8 cellular contexts compared by ENCODE assay signal in the genomic region with DNA sequence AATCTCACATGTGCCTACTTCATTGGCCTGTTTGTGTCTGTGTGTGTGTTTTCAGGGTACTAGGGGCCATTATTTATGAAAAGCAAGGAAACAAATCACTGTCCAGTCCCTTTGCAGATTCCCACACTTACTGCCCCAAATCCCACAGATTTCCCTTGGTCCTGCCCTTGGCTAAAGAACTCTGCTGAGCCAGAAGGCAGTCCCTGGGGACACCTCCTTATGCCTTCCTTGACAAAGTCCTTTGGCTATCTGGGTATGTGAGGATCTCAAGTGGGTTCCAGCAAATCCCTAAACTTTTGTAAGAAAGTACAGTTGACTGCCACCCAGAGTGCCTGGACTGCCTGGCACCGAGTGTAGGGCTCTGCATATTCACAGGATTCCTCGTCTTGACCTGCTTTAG.
A peak's percentile ranks its signal among the peaks of the same experiment; 100 is the strongest.
DNase-seq lines count a peak whose midpoint lies in the region; ATAC-seq and TF ChIP-seq lines count a peak whose summit lies in the region.

No MANE protein-coding gene starts in this region.

- peak overlapping the region; percentile 39 for H2BK15ac ChIP-seq in mesenchymal stem cell (ENCODE audit: low read depth, poor library complexity, severe bottlenecking)

- H3K4me1 Mint-ChIP-seq in activated naive CD4-positive, alpha-beta T cell treated with anti-CD3 and anti-CD28 coated beads for 36 hours (ENCODE audit: low read depth), result peaks cover 13% of the 10 kb centered on the region

- H3K27ac ChIP-seq in breast epithelium (peak overlapping the region; percentile 83 to 96), mesenchymal stem cell (ENCODE audit: low read length, poor library complexity, severe bottlenecking) (peak overlapping the region; percentile 51), upper lobe of right lung (peak overlapping the region; percentile 89)

- H2BK5ac ChIP-seq in mesenchymal stem cell (ENCODE audit: low read depth, low read length, poor library complexity, severe bottlenecking), result no peak overlapping the region

- H3K4me2 ChIP-seq in mesenchymal stem cell (ENCODE audit: low read length, poor library complexity, severe bottlenecking), result peak overlapping the region; percentile 62

- 5% methylated on average over 2 of the region's 2 CpGs for WGBS in mesenchymal stem cell

- peak overlapping the region; percentile 84 for H3K9ac ChIP-seq in mesenchymal stem cell (ENCODE audit: low read length)

- H3K27ac Mint-ChIP-seq in activated naive CD4-positive, alpha-beta T cell treated with anti-CD3 and anti-CD28 coated beads for 36 hours, result no peak overlapping the region

- H3K23ac ChIP-seq in mesenchymal stem cell (ENCODE audit: low read length in 2 of 2), result peak overlapping the region in 1 of 2 experiments; percentile 59

- peak overlapping the region; percentile 74 to 98 (median 84) for H3K4me3 ChIP-seq in breast epithelium
- peak overlapping the region in 1 of 2 experiments; percentile 89 for H3K4me3 ChIP-seq in mesenchymal stem cell (ENCODE audit: insufficient read depth in 1 of 2, low read depth in 1 of 2, low read length in 2 of 2)
- peak overlapping the region; percentile 76 for H3K4me3 ChIP-seq in upper lobe of right lung

- H3K27me3 ChIP-seq in breast epithelium (no peaks in the 10 kb centered on the region), mesenchymal stem cell (ENCODE audit: control insufficient read depth in 1 of 2, insufficient read depth in 1 of 2, low read length in 2 of 2) (no peaks in the 10 kb centered on the region), upper lobe of right lung (peaks cover 18% of the 10 kb centered on the region)

- H2BK12ac ChIP-seq in mesenchymal stem cell (ENCODE audit: low read length in 2 of 2), result peak overlapping the region; percentile 69 to 86

- TF ChIP-seq POLR2A in breast epithelium (IDR thresholded peaks at IDR 0.05), result no peak

- peak overlapping the region; percentile 14 for H4K91ac ChIP-seq in mesenchymal stem cell (ENCODE audit: low read length)

- H3K4ac ChIP-seq in mesenchymal stem cell (ENCODE audit: low read depth in 1 of 2, low read length in 2 of 2), result peak overlapping the region in 1 of 2 experiments; percentile 87

- peaks cover 11% of the 10 kb centered on the region for H3K79me1 ChIP-seq in mesenchymal stem cell (replicated peaks; ENCODE audit: low read length, poor library complexity, severe bottlenecking)

- CTCF ChIA-PET in activated naive CD4-positive, alpha-beta T cell treated with anti-CD3 and anti-CD28 coated beads for 36 hours (lab: Charles Lee), result no interaction called here

- H3K27me3 Mint-ChIP-seq in activated naive CD4-positive, alpha-beta T cell treated with anti-CD3 and anti-CD28 coated beads for 36 hours (ENCODE audit: low read depth), result peaks cover 61% of the 10 kb centered on the region

- no peak overlapping the region for H2AFZ ChIP-seq in mesenchymal stem cell (ENCODE audit: low read depth, low read length)

- no peak for DNase-seq in activated naive CD4-positive, alpha-beta T cell treated with anti-CD3 and anti-CD28 coated beads for 36 hours
- no peak for DNase-seq in activated naive CD4-positive, alpha-beta T cell treated with anti-CD3 and anti-CD28 coated beads, Interleukin-2, amount 50 U/mL, for 16 hours
- no peak for DNase-seq in breast epithelium (ENCODE audit: low spot score in 2 of 2)
- DNase-seq in mesenchymal stem cell, result peak; percentile 62
- no peak for DNase-seq in upper lobe of right lung
- DNase-seq in epidermal melanocyte (ENCODE audit: insufficient read length, low spot score), result no peak
- no peak for DNase-seq in NCI-H2171 treated with DMSO at 0.1 percent for 48 hours (lab: John Stamatoyannopoulos, UW)
- no peak for DNase-seq in dedifferentiated amniotic fluid mesenchymal stem cell (ENCODE audit: extremely low spot score)

- peak overlapping the region; percentile 78 for H3K4me3 Mint-ChIP-seq in activated naive CD4-positive, alpha-beta T cell treated with anti-CD3 and anti-CD28 coated beads for 36 hours

- no peaks in the 10 kb centered on the region for H3K9me3 ChIP-seq in breast epithelium
- H3K9me3 ChIP-seq in mesenchymal stem cell (ENCODE audit: control insufficient read depth, low read length), result no peaks in the 10 kb centered on the region
- no peaks in the 10 kb centered on the region for H3K9me3 ChIP-seq in upper lobe of right lung

- H2BK120ac ChIP-seq in mesenchymal stem cell (ENCODE audit: low read depth, low read length), result peak overlapping the region; percentile 22

- no peaks in the 10 kb centered on the region for H3K36me3 Mint-ChIP-seq in activated naive CD4-positive, alpha-beta T cell treated with anti-CD3 and anti-CD28 coated beads for 36 hours (ENCODE audit: low read depth)

- H2AK5ac ChIP-seq in mesenchymal stem cell (ENCODE audit: low read length, severe bottlenecking), result no peak overlapping the region

- H3K4me1 ChIP-seq in breast epithelium (no peaks in the 10 kb centered on the region), mesenchymal stem cell (ENCODE audit: control insufficient read depth, insufficient read depth, low read depth, low read length) (peaks cover 3% of the 10 kb centered on the region), upper lobe of right lung (peaks cover 13% of the 10 kb centered on the region)

- H3K36me3 ChIP-seq in breast epithelium (no peaks in the 10 kb centered on the region), mesenchymal stem cell (ENCODE audit: control insufficient read depth in 1 of 2, insufficient read depth in 2 of 2, low read depth in 1 of 2, low read length in 2 of 2) (no peaks in the 10 kb centered on the region), upper lobe of right lung (no peaks in the 10 kb centered on the region)

- peak; percentile 17 for ATAC-seq in upper lobe of right lung

- peak overlapping the region; percentile 61 for H4K8ac ChIP-seq in mesenchymal stem cell (ENCODE audit: low read length)

- H3K18ac ChIP-seq in mesenchymal stem cell (ENCODE audit: low read depth in 1 of 2, low read length in 2 of 2), result peak overlapping the region; percentile 26 to 94

- no peaks in the 10 kb centered on the region for H3K9me3 Mint-ChIP-seq in activated naive CD4-positive, alpha-beta T cell treated with anti-CD3 and anti-CD28 coated beads for 36 hours

- no peak overlapping the region for H3K14ac ChIP-seq in mesenchymal stem cell (ENCODE audit: low read length in 2 of 2)

- intact Hi-C loops in activated naive CD4-positive, alpha-beta T cell treated with anti-CD3 and anti-CD28 coated beads for 36 hours (cut with micrococcal nuclease), result loop anchor here (5.0 kb wide), 2 partner anchors 146 to 166 kb away; no protein-coding TSS in a partner anchor
- intact Hi-C loops in breast epithelium (cut with DNase I; ENCODE audit: low total_unique reads) (no loop called here), upper lobe of right lung (cut with DNase I) (no loop called here)

- TF ChIP-seq CTCF in breast epithelium (IDR thresholded peaks at IDR 0.05) (no peak), upper lobe of right lung (IDR thresholded peaks at IDR 0.05) (no peak)
